31 cellular contexts compared by ENCODE assay signal in the genomic region with DNA sequence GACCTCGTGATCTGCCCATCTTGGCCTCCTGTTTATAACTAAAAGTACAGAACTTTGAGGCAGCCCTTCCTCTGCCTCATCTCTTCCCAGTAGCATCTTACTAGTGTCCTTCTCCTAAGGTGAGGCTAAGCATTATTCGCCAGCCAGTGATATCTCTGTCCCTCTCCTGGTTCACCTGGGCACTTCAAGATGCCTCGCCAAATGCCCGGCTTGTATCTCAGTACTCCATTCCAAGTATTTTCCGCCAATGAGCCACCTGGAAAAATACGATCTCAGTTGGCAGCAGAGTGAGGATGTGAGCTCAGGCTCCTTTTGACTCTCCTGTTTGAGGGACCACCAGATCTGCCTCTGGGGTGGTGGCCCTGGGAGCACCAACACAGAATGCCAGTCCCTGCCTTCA. TPM values are rescaled to one million over a fixed set of nuclear protein-coding genes. Genes with fewer than 3 reads are reported as not detected.
"Had no signal": no experiment of that assay in that cellular context is flagged by ENCODE, and none has a peak within 500 bp of the region (broad histone marks: within the 10 kb centered on the region; RNA-seq: fewer than 3 reads in every experiment).

No MANE protein-coding gene starts in this region.

- H3K79me2 ChIP-seq: parathyroid adenoma had no signal

- H3K27ac ChIP-seq: ovary, parathyroid adenoma, psoas muscle, right lobe of liver, sigmoid colon, suprapubic skin, testis, tibial artery, transverse colon, upper lobe of right lung, uterus had no signal

- H3K27ac Mint-ChIP-seq: naive thymus-derived CD8-positive, alpha-beta T cell; natural killer cell treated with Interleukin-12 subunit alpha and Interleukin-12 subunit beta and Interleukin-15 and Interleukin-18, amount 100 ng/mL, for 72 hours; nephron progenitor cell; progenitor cell of endocrine pancreas; stimulated activated memory B cell treated with anti-CD40 and anti-IgM and Interleukin-4, amounts not matched to agents 10 μg/mL and 1 μg/mL and 100 μg/mL, for 72 hours; type B pancreatic cell had no signal

- H3K4me3 ChIP-seq: ovary, psoas muscle, right lobe of liver, sigmoid colon, suprapubic skin, testis, tibial artery, transverse colon, upper lobe of right lung, uterus had no signal

- H2AFZ ChIP-seq: parathyroid adenoma had no signal

- ATAC-seq: naive thymus-derived CD8-positive, alpha-beta T cell; natural killer cell treated with Interleukin-12 subunit alpha and Interleukin-12 subunit beta and Interleukin-15 and Interleukin-18, amount 100 ng/mL, for 72 hours; right cardiac atrium; right lobe of liver; stimulated activated memory B cell treated with anti-CD40 and anti-IgM and Interleukin-4, amounts not matched to agents 10 μg/mL and 1 μg/mL and 100 μg/mL, for 72 hours; stimulated activated naive CD8-positive, alpha-beta T cell treated with anti-CD3 and anti-CD28 coated beads, Interleukin-15, amount 100 ng/mL, for 72 hours; stimulated activated naive CD8-positive, alpha-beta T cell treated with anti-CD3 and anti-CD28 coated beads, Interleukin-15, Interleukin-2, amounts not matched to agents 100 U/mL and 50 U/mL, for 24 hours; upper lobe of right lung had no signal

- H3K9ac ChIP-seq: parathyroid adenoma had no signal

- H3K9me3 ChIP-seq: ovary, psoas muscle, right lobe of liver, sigmoid colon, suprapubic skin, testis, tibial artery, transverse colon, upper lobe of right lung, uterus had no signal

- H3K36me3 Mint-ChIP-seq: naive thymus-derived CD8-positive, alpha-beta T cell; natural killer cell treated with Interleukin-12 subunit alpha and Interleukin-12 subunit beta and Interleukin-15 and Interleukin-18, amount 100 ng/mL, for 72 hours; stimulated activated memory B cell treated with anti-CD40 and anti-IgM and Interleukin-4, amounts not matched to agents 10 μg/mL and 1 μg/mL and 100 μg/mL, for 72 hours; type B pancreatic cell had no signal

- H3K27me3 ChIP-seq: ovary, right lobe of liver, suprapubic skin, testis, tibial artery, transverse colon, uterus had no signal

- DNase-seq: naive thymus-derived CD8-positive, alpha-beta T cell; nephron progenitor cell; occipital lobe; ovary; psoas muscle; right cardiac atrium; right lobe of liver; sigmoid colon; small intestine; stimulated activated CD4-positive, alpha-beta T cell treated with anti-CD3 and anti-CD28 coated beads, Interleukin-12 subunit alpha, Interleukin-12 subunit beta, amount 100 ng/mL, for 4 hours; stimulated activated CD4-positive, alpha-beta T cell treated with anti-CD3 and anti-CD28 coated beads, Interleukin-1b, Interleukin-23, amount 100 ng/mL, for 48 hours; stimulated activated CD4-positive, alpha-beta T cell treated with anti-CD3 and anti-CD28 coated beads, Interleukin-4, amount 100 ng/mL, for 1 hour; stimulated activated CD4-positive, alpha-beta T cell treated with anti-CD3 and anti-CD28 coated beads, Interleukin-4, amount 100 ng/mL, for 4 hours; stimulated activated CD8-positive, alpha-beta memory T cell treated with anti-CD3 and anti-CD28 coated beads, Interleukin-4, amount 100 ng/mL, for 48 hours; stimulated activated naive CD4-positive, alpha-beta T cell; stimulated activated naive CD8-positive, alpha-beta T cell treated with anti-CD3 and anti-CD28 coated beads, Interleukin-15, amount 100 ng/mL, for 72 hours; stimulated activated naive CD8-positive, alpha-beta T cell treated with anti-CD3 and anti-CD28 coated beads, Interleukin-15, Interleukin-2, amounts not matched to agents 100 U/mL and 50 U/mL, for 24 hours; substantia nigra; testis; transverse colon; upper lobe of right lung; uterus had no signal

- H3K4me1 Mint-ChIP-seq: neural crest cell; stimulated activated memory B cell treated with anti-CD40 and anti-IgM and Interleukin-4, amounts not matched to agents 10 μg/mL and 1 μg/mL and 100 μg/mL, for 72 hours; stimulated activated naive CD8-positive, alpha-beta T cell treated with anti-CD3 and anti-CD28 coated beads, Interleukin-15, amount 100 ng/mL, for 72 hours had no signal

- H3K4me1 ChIP-seq: parathyroid adenoma, psoas muscle, sigmoid colon, suprapubic skin, testis, tibial artery, transverse colon, upper lobe of right lung, uterus had no signal

- H3K9me3 Mint-ChIP-seq: naive thymus-derived CD8-positive, alpha-beta T cell; natural killer cell treated with Interleukin-12 subunit alpha and Interleukin-12 subunit beta and Interleukin-15 and Interleukin-18, amount 100 ng/mL, for 72 hours; neural crest cell; stimulated activated memory B cell treated with anti-CD40 and anti-IgM and Interleukin-4, amounts not matched to agents 10 μg/mL and 1 μg/mL and 100 μg/mL, for 72 hours; stimulated activated naive CD8-positive, alpha-beta T cell treated with anti-CD3 and anti-CD28 coated beads, Interleukin-15, amount 100 ng/mL, for 72 hours had no signal

- H3K36me3 ChIP-seq: ovary, right lobe of liver, sigmoid colon, suprapubic skin, tibial artery, transverse colon, upper lobe of right lung, uterus had no signal

- H3K27me3 Mint-ChIP-seq: stimulated activated memory B cell treated with anti-CD40 and anti-IgM and Interleukin-4, amounts not matched to agents 10 μg/mL and 1 μg/mL and 100 μg/mL, for 72 hours had no signal

- H3K4me3 Mint-ChIP-seq: naive thymus-derived CD8-positive, alpha-beta T cell; natural killer cell treated with Interleukin-12 subunit alpha and Interleukin-12 subunit beta and Interleukin-15 and Interleukin-18, amount 100 ng/mL, for 72 hours; nephron progenitor cell; neural crest cell; stimulated activated memory B cell treated with anti-CD40 and anti-IgM and Interleukin-4, amounts not matched to agents 10 μg/mL and 1 μg/mL and 100 μg/mL, for 72 hours; stimulated activated naive CD8-positive, alpha-beta T cell treated with anti-CD3 and anti-CD28 coated beads, Interleukin-15, amount 100 ng/mL, for 72 hours; type B pancreatic cell had no signal

RNA-seq across cellular contexts. Expression of a gene that starts 25.9 kb away (rescaled TPM):
- total RNA-seq: naive thymus-derived CD8-positive, alpha-beta T cell; osteoblast had no signal
